In genomic region chr5:75885849-75886596, GRCh38 we compare ENCODE assay signal across 1 cellular context.
TF ChIP-seq lines count a peak whose summit lies in the region.

No MANE protein-coding gene starts in this region.

TF ChIP-seq in H1, 55 proteins besides CTCF, POLR2A, EP300 and RAD21 (continued from another document):
- no peak for TF ChIP-seq MAX (IDR thresholded peaks at IDR 0.05)
